ENCODE assay signal across 16 cellular contexts in genomic region chr5:146894763-146895521, GRCh38. TPM values are rescaled to one million over a fixed set of nuclear protein-coding genes. Genes with fewer than 3 reads are reported as not detected.
DNase-seq lines count a peak whose midpoint lies in the region; ATAC-seq and TF ChIP-seq lines count a peak whose summit lies in the region.
"Had no signal": no experiment of that assay in that cellular context is flagged by ENCODE, and none has a peak within 500 bp of the region (broad histone marks: within the 10 kb centered on the region; RNA-seq: fewer than 3 reads in every experiment).

No MANE protein-coding gene starts in this region.

- H3K9me3 ChIP-seq in T-helper 17 cell (ENCODE audit: control insufficient read depth, low read length, poor library complexity, severe bottlenecking) = no peaks in the 10 kb centered on the region
- no peaks in the 10 kb centered on the region for H3K9me3 ChIP-seq in mucosa of descending colon

- no peak overlapping the region for H3K4me3 Mint-ChIP-seq in activated CD8-positive, alpha-beta T cell treated with anti-CD3 and anti-CD28 coated beads for 36 hours
- H3K4me3 Mint-ChIP-seq in activated CD8-positive, alpha-beta T cell treated with anti-CD3 and anti-CD28 coated beads, Interleukin-2, amount 10 ng/mL, durations not matched to agents 7 days and 5 days = no peak overlapping the region
- H3K4me3 Mint-ChIP-seq in T-helper 17 cell = peak overlapping the region; percentile 72
- H3K4me3 Mint-ChIP-seq: HFFc6 had no signal

- no peak overlapping the region for H3K27ac Mint-ChIP-seq in activated CD8-positive, alpha-beta T cell treated with anti-CD3 and anti-CD28 coated beads for 36 hours
- H3K27ac Mint-ChIP-seq in activated CD8-positive, alpha-beta T cell treated with anti-CD3 and anti-CD28 coated beads, Interleukin-2, amount 10 ng/mL, durations not matched to agents 7 days and 5 days = no peak overlapping the region
- peak overlapping the region; percentile 37 for H3K27ac Mint-ChIP-seq in T-helper 17 cell
- H3K27ac Mint-ChIP-seq: HFFc6 had no signal

- intact Hi-C loops in activated CD8-positive, alpha-beta T cell treated with anti-CD3 and anti-CD28 coated beads for 36 hours (cut with micrococcal nuclease) = no loop called here
- intact Hi-C loops in mucosa of descending colon (cut with DNase I, micrococcal nuclease) = no loop called here

- peaks cover 19% of the 10 kb centered on the region for H3K4me1 ChIP-seq in foreskin keratinocyte
- no peaks in the 10 kb centered on the region for H3K4me1 ChIP-seq in mucosa of descending colon (ENCODE audit: low read depth)

- H3K27ac ChIP-seq in foreskin keratinocyte = no peak overlapping the region

- no peaks in the 10 kb centered on the region for H3K36me3 Mint-ChIP-seq in activated CD8-positive, alpha-beta T cell treated with anti-CD3 and anti-CD28 coated beads for 36 hours (ENCODE audit: low read depth)
- H3K36me3 Mint-ChIP-seq in activated CD8-positive, alpha-beta T cell treated with anti-CD3 and anti-CD28 coated beads, Interleukin-2, amount 10 ng/mL, durations not matched to agents 7 days and 5 days (ENCODE audit: low read depth) = no peaks in the 10 kb centered on the region
- peaks cover 5% of the 10 kb centered on the region for H3K36me3 Mint-ChIP-seq in T-helper 17 cell (ENCODE audit: low read depth)

- peaks cover 2% of the 10 kb centered on the region for H3K27me3 Mint-ChIP-seq in activated CD8-positive, alpha-beta T cell treated with anti-CD3 and anti-CD28 coated beads for 36 hours
- H3K27me3 Mint-ChIP-seq in activated CD8-positive, alpha-beta T cell treated with anti-CD3 and anti-CD28 coated beads, Interleukin-2, amount 10 ng/mL, durations not matched to agents 7 days and 5 days (ENCODE audit: low read depth) = no peaks in the 10 kb centered on the region
- peaks cover 16% of the 10 kb centered on the region for H3K27me3 Mint-ChIP-seq in T-helper 17 cell

- no peaks in the 10 kb centered on the region for H3K36me3 ChIP-seq in mucosa of descending colon (ENCODE audit: low read depth)

- no peak for TF ChIP-seq CTCF in activated CD8-positive, alpha-beta T cell treated with anti-CD3 and anti-CD28 coated beads for 36 hours (IDR thresholded peaks at IDR 0.05)
- TF ChIP-seq CTCF in AG04449 (IDR thresholded peaks at IDR 0.05; ENCODE audit: insufficient read depth, low read length, missing control alignments) = no peak
- no peak for TF ChIP-seq CTCF in foreskin keratinocyte (conservative IDR thresholded peaks at IDR 0.05)
- no peak for TF ChIP-seq CTCF in mucosa of descending colon (IDR thresholded peaks at IDR 0.05)

- H3K27me3 ChIP-seq in foreskin keratinocyte = no peaks in the 10 kb centered on the region

- H3K9me3 Mint-ChIP-seq in activated CD8-positive, alpha-beta T cell treated with anti-CD3 and anti-CD28 coated beads for 36 hours = peaks cover 2% of the 10 kb centered on the region
- H3K9me3 Mint-ChIP-seq in activated CD8-positive, alpha-beta T cell treated with anti-CD3 and anti-CD28 coated beads, Interleukin-2, amount 10 ng/mL, durations not matched to agents 7 days and 5 days (ENCODE audit: insufficient read depth) = no peaks in the 10 kb centered on the region

- H3K4me3 ChIP-seq in AG04449 (ENCODE audit: low read depth, low read length) (no peak overlapping the region), mucosa of descending colon (no peak overlapping the region)

- ATAC-seq in activated CD8-positive, alpha-beta T cell treated with anti-CD3 and anti-CD28 coated beads for 36 hours = peak; percentile 67
- no peak for ATAC-seq in activated CD8-positive, alpha-beta T cell treated with anti-CD3 and anti-CD28 coated beads, Interleukin-2, amount 10 ng/mL, durations not matched to agents 7 days and 5 days
- ATAC-seq in T-helper 17 cell (peak; percentile 14), foreskin keratinocyte (peak; percentile 14), GM18520 (IDR thresholded peaks at IDR 0.05; ENCODE audit: unreplicated experiment) (no peak), mucosa of descending colon (no peak)

- peak; percentile 8 for DNase-seq in activated CD8-positive, alpha-beta T cell treated with anti-CD3 and anti-CD28 coated beads for 36 hours
- DNase-seq in activated CD8-positive, alpha-beta T cell treated with anti-CD3 and anti-CD28 coated beads, Interleukin-2, amount 10 ng/mL, durations not matched to agents 7 days and 5 days = no peak
- DNase-seq in AG04449 (ENCODE audit: low read depth, low spot score) (peak; percentile 7), T-helper 17 cell (no peak), foreskin keratinocyte (no peak), NCI-H82 (lab: John Stamatoyannopoulos, UW) (no peak), mucosa of descending colon (no peak)
- DNase-seq: C1 segment of cervical spinal cord, DMS 273 treated with DMSO at 0.1 percent for 48 hours, GF-D8, HFFc6, NCI-H1105 treated with DMSO at 0.1 percent for 48 hours, NCI-H187 treated with DMSO at 0.1 percent for 48 hours, NCI-H526 treated with DMSO at 0.1 percent for 48 hours, RPMI8226 had no signal

- POLR2A ChIA-PET in activated CD8-positive, alpha-beta T cell treated with anti-CD3 and anti-CD28 coated beads for 36 hours (lab: Charles Lee) = interaction anchor here (0.5 kb wide), 1 partner anchor 150 kb away, joined by 3 read pairs; no protein-coding TSS in a partner anchor
- POLR2A ChIA-PET in activated CD8-positive, alpha-beta T cell treated with anti-CD3 and anti-CD28 coated beads, Interleukin-2, amount 10 ng/mL, durations not matched to agents 7 days and 5 days (lab: Charles Lee) = no interaction called here
- POLR2A ChIA-PET in AG04449 (lab: Yijun Ruan, JAX) = no interaction called here

- H3K4me1 Mint-ChIP-seq in activated CD8-positive, alpha-beta T cell treated with anti-CD3 and anti-CD28 coated beads for 36 hours (ENCODE audit: low read depth) = peaks cover 16% of the 10 kb centered on the region
- H3K4me1 Mint-ChIP-seq in activated CD8-positive, alpha-beta T cell treated with anti-CD3 and anti-CD28 coated beads, Interleukin-2, amount 10 ng/mL, durations not matched to agents 7 days and 5 days (ENCODE audit: low read depth) = peaks cover 5% of the 10 kb centered on the region
- H3K4me1 Mint-ChIP-seq in T-helper 17 cell = peaks cover 19% of the 10 kb centered on the region

- CTCF ChIA-PET in activated CD8-positive, alpha-beta T cell treated with anti-CD3 and anti-CD28 coated beads for 36 hours (lab: Charles Lee) = interaction anchor here (0.8 to 1.2 kb wide), 2 partner anchors 69 to 71 kb away, joined by 3 read pairs; no protein-coding TSS in a partner anchor
- CTCF ChIA-PET in activated CD8-positive, alpha-beta T cell treated with anti-CD3 and anti-CD28 coated beads, Interleukin-2, amount 10 ng/mL, durations not matched to agents 7 days and 5 days (lab: Charles Lee) = interaction anchor here (2.2 kb wide), 1 partner anchor 362 kb away, joined by 6 read pairs; no protein-coding TSS in a partner anchor
- CTCF ChIA-PET in AG04449 (lab: Yijun Ruan, JAX) = no interaction called here

RNA-seq across cellular contexts. Expression of gene PPP2R2B, which starts 16.4 kb away (rescaled TPM):
- under 1 TPM; 0.56 to 0.65 TPM for total RNA-seq in activated CD8-positive, alpha-beta T cell treated with anti-CD3 and anti-CD28 coated beads for 36 hours
- total RNA-seq in activated CD8-positive, alpha-beta T cell treated with anti-CD3 and anti-CD28 coated beads, Interleukin-2, amount 10 ng/mL, durations not matched to agents 7 days and 5 days = 1 to 10 TPM; 2.0 to 3.0 TPM
- total RNA-seq in T-helper 17 cell = 10 to 100 TPM in 1 of 2 donors, 1 to 10 TPM in 1; 6.9 to 12.1 TPM
- 0.14 TPM in 1 of 2 replicates, not detected in the other for total RNA-seq in foreskin keratinocyte
- polyA plus RNA-seq in foreskin keratinocyte = 0.06 TPM in 1 of 2 replicates, not detected in the other
- total RNA-seq in mucosa of descending colon = 1 to 10 TPM in 2 of 3 donors, under 1 TPM in 1; 0.99 to 5.9 (median 1.2) TPM
- total RNA-seq: HFFc6 had no signal

Comparison
In these comparisons a context has a peak if more than half of its experiments do, and no peak if none do; other contexts are left out.
1. ATAC-seq: peak in activated CD8-positive, alpha-beta T cell treated with anti-CD3 and anti-CD28 coated beads for 36 hours (single experiment), T-helper 17 cell (single experiment) and foreskin keratinocyte (single experiment); none in activated CD8-positive, alpha-beta T cell treated with anti-CD3 and anti-CD28 coated beads, Interleukin-2, amount 10 ng/mL, durations not matched to agents 7 days and 5 days (single experiment), GM18520 (single experiment) and mucosa of descending colon (single experiment).
2. DNase-seq: peak in activated CD8-positive, alpha-beta T cell treated with anti-CD3 and anti-CD28 coated beads for 36 hours (single experiment) and AG04449 (single experiment); none in activated CD8-positive, alpha-beta T cell treated with anti-CD3 and anti-CD28 coated beads, Interleukin-2, amount 10 ng/mL, durations not matched to agents 7 days and 5 days (single experiment), T-helper 17 cell (0 of 3), foreskin keratinocyte (0 of 2), NCI-H82 (single experiment) and mucosa of descending colon (0 of 3).